22 cellular contexts compared by ENCODE assay signal in the genomic region with DNA sequence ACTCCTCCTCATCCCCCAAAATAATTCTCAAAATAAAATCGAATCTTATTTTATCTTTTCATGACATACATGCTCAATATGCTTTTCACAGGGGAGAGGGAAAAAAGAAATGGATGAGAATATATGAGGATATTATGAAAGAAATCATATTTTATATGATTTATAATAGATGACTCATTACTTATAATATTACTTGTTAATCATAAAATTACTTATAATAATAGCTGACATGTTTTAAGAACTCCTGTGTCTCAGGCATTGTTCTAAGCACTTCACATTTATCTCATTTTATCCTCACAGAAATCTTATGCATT. TPM values are rescaled to one million over a fixed set of nuclear protein-coding genes. Genes with fewer than 3 reads are reported as not detected.
"Had no signal": no experiment of that assay in that cellular context is flagged by ENCODE, and none has a peak within 500 bp of the region (broad histone marks: within the 10 kb centered on the region; RNA-seq: fewer than 3 reads in every experiment).

No MANE protein-coding gene starts in this region.

- H3K27ac Mint-ChIP-seq: activated CD4-positive, alpha-beta T cell treated with anti-CD3 and anti-CD28 coated beads, Interleukin-2, amount 10 ng/mL, durations not matched to agents 7 days and 5 days; activated CD8-positive, alpha-beta T cell treated with anti-CD3 and anti-CD28 coated beads, Interleukin-2, amount 10 ng/mL, durations not matched to agents 7 days and 5 days; activated naive CD4-positive, alpha-beta T cell treated with anti-CD3 and anti-CD28 coated beads, Interleukin-2, amount 50 U/mL, for 72 hours; activated T-helper 1 cell treated with anti-CD3 and anti-CD28 coated beads, Interleukin-12 subunit alpha, Interleukin-12 subunit beta, Interleukin-2, Interleukin-4 antibody, amounts not matched to agents 30 ng/mL and 10 ng/mL and 1 ng/mL, durations not matched to agents 14 hours and 24 hours and 36 hours; effector memory CD8-positive, alpha-beta T cell; memory B cell; progenitor cell of endocrine pancreas; stimulated activated naive B cell treated with anti-CD40 and anti-IgM and Interleukin-4, amounts not matched to agents 10 μg/mL and 1 μg/mL and 100 μg/mL, for 72 hours; T-helper 2 cell treated with Interferon-gamma antibody and Interleukin-4, amounts not matched to agents 5 μg/mL and 100 μg/mL, for 36 hours had no signal

- H3K4me1 Mint-ChIP-seq: activated CD4-positive, alpha-beta T cell treated with anti-CD3 and anti-CD28 coated beads, Interleukin-2, amount 10 ng/mL, durations not matched to agents 7 days and 5 days had no signal

- H3K9me3 Mint-ChIP-seq: activated CD4-positive, alpha-beta T cell treated with anti-CD3 and anti-CD28 coated beads, Interleukin-2, amount 10 ng/mL, durations not matched to agents 7 days and 5 days; activated naive CD4-positive, alpha-beta T cell treated with anti-CD3 and anti-CD28 coated beads, Interleukin-2, amount 50 U/mL, for 72 hours; activated T-helper 1 cell treated with anti-CD3 and anti-CD28 coated beads, Interleukin-12 subunit alpha, Interleukin-12 subunit beta, Interleukin-2, Interleukin-4 antibody, amounts not matched to agents 30 ng/mL and 10 ng/mL and 1 ng/mL, durations not matched to agents 14 hours and 24 hours and 36 hours; effector memory CD8-positive, alpha-beta T cell; memory B cell; stimulated activated naive B cell treated with anti-CD40 and anti-IgM and Interleukin-4, amounts not matched to agents 10 μg/mL and 1 μg/mL and 100 μg/mL, for 72 hours; T-helper 2 cell treated with Interferon-gamma antibody and Interleukin-4, amounts not matched to agents 5 μg/mL and 100 μg/mL, for 36 hours had no signal

- H3K4me3 Mint-ChIP-seq: activated CD4-positive, alpha-beta T cell treated with anti-CD3 and anti-CD28 coated beads, Interleukin-2, amount 10 ng/mL, durations not matched to agents 7 days and 5 days; activated CD8-positive, alpha-beta T cell treated with anti-CD3 and anti-CD28 coated beads, Interleukin-2, amount 10 ng/mL, durations not matched to agents 7 days and 5 days; activated T-helper 1 cell treated with anti-CD3 and anti-CD28 coated beads, Interleukin-12 subunit alpha, Interleukin-12 subunit beta, Interleukin-2, Interleukin-4 antibody, amounts not matched to agents 30 ng/mL and 10 ng/mL and 1 ng/mL, durations not matched to agents 14 hours and 24 hours and 36 hours; effector memory CD8-positive, alpha-beta T cell; memory B cell; stimulated activated naive B cell treated with anti-CD40 and anti-IgM and Interleukin-4, amounts not matched to agents 10 μg/mL and 1 μg/mL and 100 μg/mL, for 72 hours; T-helper 2 cell treated with Interferon-gamma antibody and Interleukin-4, amounts not matched to agents 5 μg/mL and 100 μg/mL, for 36 hours had no signal

- H3K27ac ChIP-seq: colonic mucosa, dorsolateral prefrontal cortex, esophagus muscularis mucosa, WERI-Rb-1 had no signal

- H3K36me3 Mint-ChIP-seq: activated naive CD4-positive, alpha-beta T cell treated with anti-CD3 and anti-CD28 coated beads, Interleukin-2, amount 50 U/mL, for 72 hours; memory B cell; stimulated activated naive B cell treated with anti-CD40 and anti-IgM and Interleukin-4, amounts not matched to agents 10 μg/mL and 1 μg/mL and 100 μg/mL, for 72 hours had no signal

- DNase-seq: activated gamma-delta T cell had no signal

RNA-seq across cellular contexts. Expression of gene CEACAM3, which starts 3.0 kb away (rescaled TPM):
- total RNA-seq: activated CD4-positive, alpha-beta T cell treated with anti-CD3 and anti-CD28 coated beads, Interleukin-2, amount 10 ng/mL, durations not matched to agents 7 days and 5 days; activated CD8-positive, alpha-beta T cell treated with anti-CD3 and anti-CD28 coated beads, Interleukin-2, amount 10 ng/mL, durations not matched to agents 7 days and 5 days; activated naive CD4-positive, alpha-beta T cell treated with anti-CD3 and anti-CD28 coated beads, Interleukin-2, amount 50 U/mL, for 72 hours; activated T-helper 1 cell treated with anti-CD3 and anti-CD28 coated beads, Interleukin-12 subunit alpha, Interleukin-12 subunit beta, Interleukin-2, Interleukin-4 antibody, amounts not matched to agents 30 ng/mL and 10 ng/mL and 1 ng/mL, durations not matched to agents 14 hours and 24 hours and 36 hours; astrocyte; endothelial cell of umbilical vein; frontal cortex; lower leg skin; osteocyte; progenitor cell of endocrine pancreas had no signal

RNA-seq across cellular contexts. Expression of gene CEACAM6, which starts 38.0 kb away (rescaled TPM):
- total RNA-seq: activated CD4-positive, alpha-beta T cell treated with anti-CD3 and anti-CD28 coated beads, Interleukin-2, amount 10 ng/mL, durations not matched to agents 7 days and 5 days; activated CD8-positive, alpha-beta T cell treated with anti-CD3 and anti-CD28 coated beads, Interleukin-2, amount 10 ng/mL, durations not matched to agents 7 days and 5 days; activated naive CD4-positive, alpha-beta T cell treated with anti-CD3 and anti-CD28 coated beads, Interleukin-2, amount 50 U/mL, for 72 hours; activated T-helper 1 cell treated with anti-CD3 and anti-CD28 coated beads, Interleukin-12 subunit alpha, Interleukin-12 subunit beta, Interleukin-2, Interleukin-4 antibody, amounts not matched to agents 30 ng/mL and 10 ng/mL and 1 ng/mL, durations not matched to agents 14 hours and 24 hours and 36 hours; astrocyte; endothelial cell of umbilical vein; frontal cortex; osteocyte had no signal

RNA-seq across cellular contexts. Expression of gene LYPD4, which starts 51.1 kb away (rescaled TPM):
- total RNA-seq: activated CD4-positive, alpha-beta T cell treated with anti-CD3 and anti-CD28 coated beads, Interleukin-2, amount 10 ng/mL, durations not matched to agents 7 days and 5 days; activated CD8-positive, alpha-beta T cell treated with anti-CD3 and anti-CD28 coated beads, Interleukin-2, amount 10 ng/mL, durations not matched to agents 7 days and 5 days; activated naive CD4-positive, alpha-beta T cell treated with anti-CD3 and anti-CD28 coated beads, Interleukin-2, amount 50 U/mL, for 72 hours; activated T-helper 1 cell treated with anti-CD3 and anti-CD28 coated beads, Interleukin-12 subunit alpha, Interleukin-12 subunit beta, Interleukin-2, Interleukin-4 antibody, amounts not matched to agents 30 ng/mL and 10 ng/mL and 1 ng/mL, durations not matched to agents 14 hours and 24 hours and 36 hours; astrocyte; colonic mucosa; dorsolateral prefrontal cortex; endothelial cell of umbilical vein; esophagus muscularis mucosa; frontal cortex; left cardiac atrium; lower leg skin; mucosa of descending colon; osteocyte; progenitor cell of endocrine pancreas; temporal lobe had no signal

RNA-seq across cellular contexts. Expression of gene DMRTC2, which starts 51.5 kb away (rescaled TPM):
- total RNA-seq: activated CD4-positive, alpha-beta T cell treated with anti-CD3 and anti-CD28 coated beads, Interleukin-2, amount 10 ng/mL, durations not matched to agents 7 days and 5 days; activated CD8-positive, alpha-beta T cell treated with anti-CD3 and anti-CD28 coated beads, Interleukin-2, amount 10 ng/mL, durations not matched to agents 7 days and 5 days; activated naive CD4-positive, alpha-beta T cell treated with anti-CD3 and anti-CD28 coated beads, Interleukin-2, amount 50 U/mL, for 72 hours; activated T-helper 1 cell treated with anti-CD3 and anti-CD28 coated beads, Interleukin-12 subunit alpha, Interleukin-12 subunit beta, Interleukin-2, Interleukin-4 antibody, amounts not matched to agents 30 ng/mL and 10 ng/mL and 1 ng/mL, durations not matched to agents 14 hours and 24 hours and 36 hours; astrocyte; colonic mucosa; dorsolateral prefrontal cortex; endothelial cell of umbilical vein; esophagus muscularis mucosa; frontal cortex; left cardiac atrium; lower leg skin; mucosa of descending colon; osteocyte; progenitor cell of endocrine pancreas; temporal lobe had no signal
